ENCODE assay signal across 27 cellular contexts in genomic region chr7:110421490-110422241, GRCh38.
"Had no signal": no experiment of that assay in that cellular context is flagged by ENCODE, and none has a peak within 500 bp of the region (broad histone marks: within the 10 kb centered on the region; RNA-seq: fewer than 3 reads in every experiment).

No MANE protein-coding gene starts in this region.

- H3K27me3 ChIP-seq: ascending aorta, cardiac muscle cell, Peyer's patch, SJSA1 had no signal

- H3K36me3 ChIP-seq: ascending aorta, cardiac muscle cell, Peyer's patch, SJSA1 had no signal

- H3K4me1 ChIP-seq: ascending aorta, Peyer's patch, SJSA1 had no signal

- H3K4me3 ChIP-seq: ascending aorta, cardiac muscle cell, Peyer's patch, SJSA1 had no signal

- H3K9me3 ChIP-seq: ascending aorta, Peyer's patch, SJSA1 had no signal

- H3K27ac ChIP-seq: ascending aorta, cardiac muscle cell, Peyer's patch, SJSA1 had no signal

- FAIRE-seq: TTC549 had no signal

- DNase-seq: activated CD4-positive, alpha-beta T cell treated with anti-CD3 and anti-CD28 coated beads, Interleukin-2, amount 10 ng/mL, durations not matched to agents 24 days and 14 days; activated CD4-positive, alpha-beta T cell treated with anti-CD3 and anti-CD28 coated beads, Interleukin-2, amount 50 U/mL, for 4 hours; activated CD8-positive, alpha-beta T cell treated with anti-CD3 and anti-CD28 coated beads for 36 hours; activated effector memory CD4-positive, alpha-beta T cell treated with anti-CD3 and anti-CD28 coated beads, Interleukin-2, amount 50 U/mL, for 16 hours; activated naive CD4-positive, alpha-beta T cell treated with Interleukin-2 at 50 U/mL for 16 hours; activated naive CD8-positive, alpha-beta T cell treated with anti-CD3 and anti-CD28 coated beads, Interleukin-2, amount 10 ng/mL, durations not matched to agents 7 days and 5 days; activated T-cell treated with anti-CD3 and anti-CD28 coated beads, Interleukin-2, amount 50 U/mL, for 1 hour; activated T-cell treated with anti-CD3 and anti-CD28 coated beads, Interleukin-2, amount 50 U/mL, for 72 hours; Karpas-422; NCI-H1105; NCI-H1417 treated with DMSO at 0.1 percent for 48 hours; NCI-H187 treated with DMSO at 0.1 percent for 48 hours; NCI-H2081 treated with DMSO at 0.1 percent for 48 hours; NCI-H226; NCI-H446 treated with DMSO at 0.1 percent for 48 hours; NCI-H524; NCI-H69; NK-92 treated with Interleukin-12 subunit alpha and Interleukin-12 subunit beta, amount 100 ng/mL, for 24 hours; PC-3; Peyer's patch; RPMI8226; SHP77 treated with DMSO at 0.1 percent for 48 hours had no signal

- ATAC-seq: activated CD8-positive, alpha-beta T cell treated with anti-CD3 and anti-CD28 coated beads for 36 hours; activated T-cell treated with anti-CD3 and anti-CD28 coated beads, Interleukin-2, amount 50 U/mL, for 72 hours; activated T-helper 17 cell treated with anti-CD3 and anti-CD28 coated beads, Interleukin-2, amount 50 U/mL, for 72 hours; PC-3 had no signal
